Comparison of ENCODE assay signal across 16 cellular contexts in the genomic region with DNA sequence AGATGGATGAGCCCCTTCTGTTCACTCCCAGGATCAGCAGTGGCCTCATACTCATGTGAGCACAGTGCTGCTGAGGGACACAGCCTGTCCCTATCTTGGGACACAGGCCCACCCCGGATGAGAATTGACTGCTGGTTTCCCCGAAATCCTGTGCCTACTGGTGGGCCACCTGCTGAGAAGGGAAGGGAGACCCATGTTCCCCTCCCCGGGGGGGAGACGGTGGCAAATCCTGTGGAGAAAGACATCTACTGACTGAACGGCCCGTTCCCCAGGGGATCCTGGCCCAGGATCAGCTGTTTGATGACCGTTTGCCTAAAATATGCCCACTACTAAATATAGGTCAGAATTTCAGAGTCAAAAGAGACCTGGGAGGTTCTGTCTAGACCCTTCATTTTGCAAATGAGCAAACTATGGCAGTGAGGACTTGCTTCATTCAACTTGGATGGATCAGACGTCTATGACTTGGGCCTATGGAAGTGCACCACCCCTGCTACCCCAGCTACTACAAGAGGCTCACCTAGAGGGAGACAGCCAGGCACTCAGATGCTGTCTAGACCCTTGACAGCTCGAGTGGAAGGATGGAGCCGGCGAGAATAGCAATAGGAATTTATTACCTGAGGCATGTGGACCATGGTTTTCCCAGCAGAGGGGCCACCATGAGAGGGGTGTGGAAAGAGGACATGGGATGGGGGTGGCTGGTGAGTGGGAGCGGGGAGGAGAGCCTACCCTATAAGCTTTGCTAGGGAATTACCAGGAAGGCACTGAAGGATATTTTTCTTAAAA. TPM values are rescaled to one million over a fixed set of nuclear protein-coding genes. Genes with fewer than 3 reads are reported as not detected.
DNase-seq lines count a peak whose midpoint lies in the region; ATAC-seq and TF ChIP-seq lines count a peak whose summit lies in the region.
"Had no signal": no experiment of that assay in that cellular context is flagged by ENCODE, and none has a peak within 500 bp of the region (broad histone marks: within the 10 kb centered on the region; RNA-seq: fewer than 3 reads in every experiment).

No MANE protein-coding gene starts in this region.

- H3K36me3 Mint-ChIP-seq in activated CD8-positive, alpha-beta T cell treated with anti-CD3 and anti-CD28 coated beads, Interleukin-2, amount 10 ng/mL, durations not matched to agents 7 days and 5 days (ENCODE audit: low read depth), result peaks cover 2% of the 10 kb centered on the region
- peaks cover 2% of the 10 kb centered on the region for H3K36me3 Mint-ChIP-seq in activated CD8-positive, alpha-beta T cell treated with anti-CD3 and anti-CD28 coated beads for 36 hours (ENCODE audit: low read depth)
- H3K36me3 Mint-ChIP-seq in stimulated activated effector memory CD8-positive, alpha-beta T cell treated with anti-CD3 and anti-CD28 coated beads, Interleukin-12 subunit alpha, Interleukin-12 subunit beta, amount 100 ng/mL, for 72 hours, result peaks cover 1% of the 10 kb centered on the region

- H3K4me1 Mint-ChIP-seq in activated CD8-positive, alpha-beta T cell treated with anti-CD3 and anti-CD28 coated beads, Interleukin-2, amount 10 ng/mL, durations not matched to agents 7 days and 5 days (ENCODE audit: low read depth), result peaks cover 15% of the 10 kb centered on the region
- H3K4me1 Mint-ChIP-seq in activated CD8-positive, alpha-beta T cell treated with anti-CD3 and anti-CD28 coated beads for 36 hours (ENCODE audit: low read depth), result peaks cover 4% of the 10 kb centered on the region
- no peaks in the 10 kb centered on the region for H3K4me1 Mint-ChIP-seq in stimulated activated effector memory CD8-positive, alpha-beta T cell treated with anti-CD3 and anti-CD28 coated beads, Interleukin-12 subunit alpha, Interleukin-12 subunit beta, amount 100 ng/mL, for 72 hours

- H3K27me3 Mint-ChIP-seq in activated CD8-positive, alpha-beta T cell treated with anti-CD3 and anti-CD28 coated beads, Interleukin-2, amount 10 ng/mL, durations not matched to agents 7 days and 5 days (ENCODE audit: low read depth), result no peaks in the 10 kb centered on the region
- no peaks in the 10 kb centered on the region for H3K27me3 Mint-ChIP-seq in activated CD8-positive, alpha-beta T cell treated with anti-CD3 and anti-CD28 coated beads for 36 hours

- no peak for ATAC-seq in activated CD8-positive, alpha-beta T cell treated with anti-CD3 and anti-CD28 coated beads, Interleukin-2, amount 10 ng/mL, durations not matched to agents 7 days and 5 days
- no peak for ATAC-seq in activated CD8-positive, alpha-beta T cell treated with anti-CD3 and anti-CD28 coated beads for 36 hours
- no peak for ATAC-seq in stimulated activated effector memory CD8-positive, alpha-beta T cell treated with anti-CD3 and anti-CD28 coated beads, Interleukin-12 subunit alpha, Interleukin-12 subunit beta, amount 100 ng/mL, for 72 hours
- ATAC-seq: CD8-positive, alpha-beta T cell; GM23338; HCT116 had no signal

- intact Hi-C loops in activated CD8-positive, alpha-beta T cell treated with anti-CD3 and anti-CD28 coated beads for 36 hours (cut with micrococcal nuclease), result loop anchor here (5.0 kb wide), 1 partner anchor 121 kb away; no protein-coding TSS in a partner anchor

- no peak for DNase-seq in activated CD8-positive, alpha-beta T cell treated with anti-CD3 and anti-CD28 coated beads, Interleukin-2, amount 10 ng/mL, durations not matched to agents 7 days and 5 days
- no peak for DNase-seq in activated CD8-positive, alpha-beta T cell treated with anti-CD3 and anti-CD28 coated beads for 36 hours
- DNase-seq in LHCN-M2 (ENCODE audit: low read depth) (peak; percentile 11), mesenteric fat pad (ENCODE audit: low spot score) (peak; percentile 78), inferior parietal cortex (ENCODE audit: extremely low spot score) (no peak)
- no peak for DNase-seq in stimulated activated effector memory CD8-positive, alpha-beta T cell treated with anti-CD3 and anti-CD28 coated beads, Interleukin-12 subunit alpha, Interleukin-12 subunit beta, amount 100 ng/mL, for 72 hours (ENCODE audit: low spot score in 2 of 2)
- no peak for DNase-seq in activated CD4-positive, alpha-beta T cell treated with anti-CD3 and anti-CD28 coated beads for 48 hours
- DNase-seq: CD8-positive, alpha-beta T cell; NCI-H1694 treated with DMSO at 0.1 percent for 48 hours; NCI-H2227 treated with DMSO at 0.1 percent for 48 hours; NCI-H510A treated with DMSO at 0.1 percent for 48 hours; OCI-M1; RPMI8226; SHP77 treated with DMSO at 0.1 percent for 48 hours had no signal

- no peak for TF ChIP-seq CTCF in activated CD8-positive, alpha-beta T cell treated with anti-CD3 and anti-CD28 coated beads for 36 hours (IDR thresholded peaks at IDR 0.05)

- POLR2A ChIA-PET in activated CD8-positive, alpha-beta T cell treated with anti-CD3 and anti-CD28 coated beads, Interleukin-2, amount 10 ng/mL, durations not matched to agents 7 days and 5 days (lab: Charles Lee), result no interaction called here
- POLR2A ChIA-PET in activated CD8-positive, alpha-beta T cell treated with anti-CD3 and anti-CD28 coated beads for 36 hours (lab: Charles Lee), result interaction anchor here (0.6 kb wide), 1 partner anchor 364 kb away, joined by 3 read pairs; no protein-coding TSS in a partner anchor

- no peak overlapping the region for H3K4me3 Mint-ChIP-seq in activated CD8-positive, alpha-beta T cell treated with anti-CD3 and anti-CD28 coated beads, Interleukin-2, amount 10 ng/mL, durations not matched to agents 7 days and 5 days
- no peak overlapping the region for H3K4me3 Mint-ChIP-seq in activated CD8-positive, alpha-beta T cell treated with anti-CD3 and anti-CD28 coated beads for 36 hours
- H3K4me3 Mint-ChIP-seq in stimulated activated effector memory CD8-positive, alpha-beta T cell treated with anti-CD3 and anti-CD28 coated beads, Interleukin-12 subunit alpha, Interleukin-12 subunit beta, amount 100 ng/mL, for 72 hours, result no peak overlapping the region
- H3K4me3 Mint-ChIP-seq: CD8-positive, alpha-beta T cell; GM23338 had no signal

- CTCF ChIA-PET in activated CD8-positive, alpha-beta T cell treated with anti-CD3 and anti-CD28 coated beads, Interleukin-2, amount 10 ng/mL, durations not matched to agents 7 days and 5 days (lab: Charles Lee), result interaction anchor here (0.9 to 3.1 kb wide), 21 partner anchors 8 to 352 kb away, joined by 3 to 41 read pairs (median 7); a partner anchor contains a TSS
- CTCF ChIA-PET in activated CD8-positive, alpha-beta T cell treated with anti-CD3 and anti-CD28 coated beads for 36 hours (lab: Charles Lee), result interaction anchor here (1.0 to 3.4 kb wide), 17 partner anchors 7 to 234 kb away, joined by 3 to 32 read pairs (median 5); a partner anchor contains a TSS

- peak overlapping the region; percentile 13 for H3K27ac Mint-ChIP-seq in activated CD8-positive, alpha-beta T cell treated with anti-CD3 and anti-CD28 coated beads, Interleukin-2, amount 10 ng/mL, durations not matched to agents 7 days and 5 days
- no peak overlapping the region for H3K27ac Mint-ChIP-seq in activated CD8-positive, alpha-beta T cell treated with anti-CD3 and anti-CD28 coated beads for 36 hours
- peak overlapping the region; percentile 39 for H3K27ac Mint-ChIP-seq in stimulated activated effector memory CD8-positive, alpha-beta T cell treated with anti-CD3 and anti-CD28 coated beads, Interleukin-12 subunit alpha, Interleukin-12 subunit beta, amount 100 ng/mL, for 72 hours
- H3K27ac Mint-ChIP-seq: CD8-positive, alpha-beta T cell; GM23338 had no signal

- no peaks in the 10 kb centered on the region for H3K9me3 Mint-ChIP-seq in activated CD8-positive, alpha-beta T cell treated with anti-CD3 and anti-CD28 coated beads, Interleukin-2, amount 10 ng/mL, durations not matched to agents 7 days and 5 days (ENCODE audit: insufficient read depth)
- H3K9me3 Mint-ChIP-seq in activated CD8-positive, alpha-beta T cell treated with anti-CD3 and anti-CD28 coated beads for 36 hours, result no peaks in the 10 kb centered on the region
- H3K9me3 Mint-ChIP-seq in stimulated activated effector memory CD8-positive, alpha-beta T cell treated with anti-CD3 and anti-CD28 coated beads, Interleukin-12 subunit alpha, Interleukin-12 subunit beta, amount 100 ng/mL, for 72 hours, result no peaks in the 10 kb centered on the region
- H3K9me3 Mint-ChIP-seq: CD8-positive, alpha-beta T cell had no signal

RNA-seq across cellular contexts. Expression of a gene that starts 15.6 kb away (rescaled TPM):
- total RNA-seq in activated CD8-positive, alpha-beta T cell treated with anti-CD3 and anti-CD28 coated beads, Interleukin-2, amount 10 ng/mL, durations not matched to agents 7 days and 5 days, result 10 to 100 TPM; 35.9 to 39.9 TPM
- 10 to 100 TPM; 13.8 to 16.0 TPM for total RNA-seq in activated CD8-positive, alpha-beta T cell treated with anti-CD3 and anti-CD28 coated beads for 36 hours
- total RNA-seq in LHCN-M2 (2014; rRNA removed) (11.8 and 12.7 TPM in 2 replicates), mesenteric fat pad (64.9 TPM)
- polyA plus RNA-seq in LHCN-M2 (2012), result 2.0 TPM

RNA-seq across cellular contexts. Expression of a gene that starts 26.2 kb away (rescaled TPM):
- 10 to 100 TPM; 61.4 to 66.6 TPM for total RNA-seq in activated CD8-positive, alpha-beta T cell treated with anti-CD3 and anti-CD28 coated beads, Interleukin-2, amount 10 ng/mL, durations not matched to agents 7 days and 5 days
- 10 to 100 TPM; 50.2 to 54.4 TPM for total RNA-seq in activated CD8-positive, alpha-beta T cell treated with anti-CD3 and anti-CD28 coated beads for 36 hours
- total RNA-seq in LHCN-M2 (2014; rRNA removed) (50.3 and 57.8 TPM in 2 replicates), mesenteric fat pad (35.3 TPM)
- 25.6 TPM for polyA plus RNA-seq in LHCN-M2 (2012)

RNA-seq across cellular contexts. Expression of a gene that starts 57.6 kb away (rescaled TPM):
- 10 to 100 TPM; 79.0 to 81.0 TPM for total RNA-seq in activated CD8-positive, alpha-beta T cell treated with anti-CD3 and anti-CD28 coated beads, Interleukin-2, amount 10 ng/mL, durations not matched to agents 7 days and 5 days
- 10 to 100 TPM; 61.6 to 67.2 TPM for total RNA-seq in activated CD8-positive, alpha-beta T cell treated with anti-CD3 and anti-CD28 coated beads for 36 hours
- 72.9 and 79.7 TPM in 2 replicates for total RNA-seq in LHCN-M2 (2014; rRNA removed)
- 35.5 TPM for polyA plus RNA-seq in LHCN-M2 (2012)
- 31.6 TPM for total RNA-seq in mesenteric fat pad

Comparison
In these comparisons a context has a peak if more than half of its experiments do, and no peak if none do; other contexts are left out.
1. DNase-seq: peak in LHCN-M2 (single experiment) and mesenteric fat pad (single experiment); none in activated CD8-positive, alpha-beta T cell treated with anti-CD3 and anti-CD28 coated beads, Interleukin-2, amount 10 ng/mL, durations not matched to agents 7 days and 5 days (single experiment), activated CD8-positive, alpha-beta T cell treated with anti-CD3 and anti-CD28 coated beads for 36 hours (single experiment), stimulated activated effector memory CD8-positive, alpha-beta T cell treated with anti-CD3 and anti-CD28 coated beads, Interleukin-12 subunit alpha, Interleukin-12 subunit beta, amount 100 ng/mL, for 72 hours (0 of 2), inferior parietal cortex (single experiment) and activated CD4-positive, alpha-beta T cell treated with anti-CD3 and anti-CD28 coated beads for 48 hours (single experiment).